ENCODE assay signal across 19 cellular contexts in the genomic region with DNA sequence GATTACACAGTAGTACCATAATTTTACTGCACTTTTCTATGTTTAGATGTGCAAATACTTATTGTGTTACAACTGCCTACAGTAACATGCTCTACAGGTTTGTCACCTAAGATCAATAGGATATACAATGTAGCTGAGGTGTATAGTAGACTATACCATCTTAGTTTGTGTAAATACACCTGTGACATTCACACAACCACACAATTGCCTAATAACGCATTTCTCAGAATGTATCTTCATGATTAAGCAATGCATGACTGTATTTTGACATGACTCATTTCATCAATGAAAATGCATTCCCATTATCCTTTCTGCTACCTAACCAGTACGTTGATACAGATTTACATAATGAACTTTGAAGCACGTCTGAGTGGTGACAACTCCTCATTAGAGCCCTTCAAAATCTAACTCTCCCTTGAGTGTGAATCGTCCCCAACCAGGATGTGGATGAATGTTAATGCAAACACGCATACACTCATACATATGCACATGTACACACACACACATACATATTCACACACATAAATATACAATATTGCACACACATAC. TPM values are rescaled to one million over a fixed set of nuclear protein-coding genes. Genes with fewer than 3 reads are reported as not detected.
"Had no signal": no experiment of that assay in that cellular context is flagged by ENCODE, and none has a peak within 500 bp of the region (broad histone marks: within the 10 kb centered on the region; RNA-seq: fewer than 3 reads in every experiment).

No MANE protein-coding gene starts in this region.

- H3K4me3 ChIP-seq: left lung, psoas muscle, right lobe of liver, spleen had no signal

- DNase-seq: activated CD4-positive, alpha-beta memory T cell treated with anti-CD3 and anti-CD28 coated beads, Interleukin-2, amount 10 ng/mL, durations not matched to agents 7 days and 5 days; activated CD4-positive, alpha-beta T cell treated with anti-CD3 and anti-CD28 coated beads for 1 hour; activated naive CD4-positive, alpha-beta T cell treated with Interleukin-2 at 50 U/mL for 16 hours; activated naive CD8-positive, alpha-beta T cell treated with anti-CD3 and anti-CD28 coated beads, Interleukin-2, amount 50 U/mL, for 24 hours; effector memory CD4-positive, alpha-beta T cell; head of caudate nucleus; left lung; nephron progenitor cell; psoas muscle; right lobe of liver; spleen; stimulated activated CD4-positive, alpha-beta T cell treated with anti-CD3 and anti-CD28 coated beads, Interleukin-2, amount 100 ng/mL, for 24 hours; stimulated activated naive CD4-positive, alpha-beta T cell treated with Interleukin-2 at 50 U/mL for 16 hours; T1000 had no signal

- H3K4me3 Mint-ChIP-seq: activated CD4-positive, alpha-beta memory T cell treated with anti-CD3 and anti-CD28 coated beads, Interleukin-2, amount 10 ng/mL, durations not matched to agents 7 days and 5 days; activated naive CD8-positive, alpha-beta T cell treated with anti-CD3 and anti-CD28 coated beads, Interleukin-2, amount 50 U/mL, for 24 hours; central memory CD8-positive, alpha-beta T cell; memory B cell; nephron progenitor cell had no signal

- FAIRE-seq: islet of Langerhans had no signal

- H3K27ac Mint-ChIP-seq: activated CD4-positive, alpha-beta memory T cell treated with anti-CD3 and anti-CD28 coated beads, Interleukin-2, amount 10 ng/mL, durations not matched to agents 7 days and 5 days; activated naive CD8-positive, alpha-beta T cell treated with anti-CD3 and anti-CD28 coated beads, Interleukin-2, amount 50 U/mL, for 24 hours; memory B cell; nephron progenitor cell had no signal

- H3K4me1 Mint-ChIP-seq: memory B cell, nephron progenitor cell had no signal

- H3K27me3 Mint-ChIP-seq: activated CD4-positive, alpha-beta memory T cell treated with anti-CD3 and anti-CD28 coated beads, Interleukin-2, amount 10 ng/mL, durations not matched to agents 7 days and 5 days; activated naive CD8-positive, alpha-beta T cell treated with anti-CD3 and anti-CD28 coated beads, Interleukin-2, amount 50 U/mL, for 24 hours; central memory CD8-positive, alpha-beta T cell had no signal

- ATAC-seq: activated naive CD8-positive, alpha-beta T cell treated with anti-CD3 and anti-CD28 coated beads, Interleukin-2, amount 50 U/mL, for 24 hours; left lung; psoas muscle; right lobe of liver had no signal

RNA-seq across cellular contexts. Expression of gene GZMK, which starts 28.4 kb away (rescaled TPM):
- total RNA-seq: fibroblast of villous mesenchyme, temporal lobe had no signal

RNA-seq across cellular contexts. Expression of gene GZMA, which starts 50.0 kb away (rescaled TPM):
- total RNA-seq: fibroblast of villous mesenchyme, temporal lobe had no signal
